Comparison of ENCODE assay signal across 10 cellular contexts in the genomic region with DNA sequence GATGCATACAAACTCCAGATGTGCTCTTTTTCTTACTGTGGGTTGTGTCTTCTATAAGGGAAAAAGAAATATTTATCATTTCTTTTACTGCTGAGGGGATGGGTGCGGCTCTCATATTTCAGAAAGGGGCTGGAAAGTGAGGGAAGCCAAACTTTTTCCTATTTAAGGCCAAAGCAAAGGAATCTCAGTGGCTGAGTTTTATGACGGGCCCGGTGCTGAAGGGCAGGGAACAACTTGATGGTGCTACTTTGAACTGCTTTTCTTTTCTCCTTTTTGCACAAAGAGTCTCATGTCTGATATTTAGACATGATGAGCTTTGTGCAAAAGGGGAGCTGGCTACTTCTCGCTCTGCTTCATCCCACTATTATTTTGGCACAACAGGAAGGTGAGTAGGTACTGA. TPM values are rescaled to one million over a fixed set of nuclear protein-coding genes. Genes with fewer than 3 reads are reported as not detected.
DNase-seq lines count a peak whose midpoint lies in the region; ATAC-seq and TF ChIP-seq lines count a peak whose summit lies in the region.
"Had no signal": no experiment of that assay in that cellular context is flagged by ENCODE, and none has a peak within 500 bp of the region (broad histone marks: within the 10 kb centered on the region; RNA-seq: fewer than 3 reads in every experiment).

TSS of gene COL3A1 (plus strand) at position 190 of the 400 bp plus-strand sequence. CDS start at position 307, 117 bp downstream.

- H3K27me3 ChIP-seq in duodenal mucosa (ENCODE audit: control insufficient read depth in 1 of 2, insufficient read depth in 2 of 2, low read length in 2 of 2), result no peaks in the 10 kb centered on the region
- no peaks in the 10 kb centered on the region for H3K27me3 ChIP-seq in lung (ENCODE audit: control insufficient read depth, insufficient read depth)
- no peaks in the 10 kb centered on the region for H3K27me3 ChIP-seq in suprapubic skin

- peaks cover 17% of the 10 kb centered on the region for H3K4me1 Mint-ChIP-seq in activated naive CD8-positive, alpha-beta T cell treated with anti-CD3 and anti-CD28 coated beads for 36 hours

- H3K27me3 Mint-ChIP-seq in activated naive CD8-positive, alpha-beta T cell treated with anti-CD3 and anti-CD28 coated beads for 36 hours, result peaks cover 35% of the 10 kb centered on the region

- H3K36me3 ChIP-seq in duodenal mucosa (ENCODE audit: control insufficient read depth in 1 of 2, insufficient read depth in 2 of 2, low read length in 2 of 2) (no peaks in the 10 kb centered on the region), lung (ENCODE audit: control insufficient read depth in 2 of 2, insufficient read depth in 2 of 2, low read length in 2 of 2) (no peaks in the 10 kb centered on the region), suprapubic skin (no peaks in the 10 kb centered on the region)

- H3K4me3 ChIP-seq in duodenal mucosa (ENCODE audit: low read depth in 1 of 2, low read length in 2 of 2) (peak within 1 kb of the TSS; percentile 45 to 62), lung (no peak within 1 kb of the TSS), suprapubic skin (peak within 1 kb of the TSS; percentile 45)

- DNase-seq in HS-27A (ENCODE audit: low read depth) (peak; percentile 24), lung (ENCODE audit: low spot score) (no peak), suprapubic skin (ENCODE audit: low spot score in 2 of 2) (no peak), NCI-H524 (lab: John Stamatoyannopoulos, UW) (no peak)
- DNase-seq in activated naive CD8-positive, alpha-beta T cell treated with anti-CD3 and anti-CD28 coated beads for 36 hours, result no peak
- no peak for DNase-seq in activated CD8-positive, alpha-beta memory T cell treated with anti-CD3 and anti-CD28 coated beads for 24 hours
- DNase-seq: NCI-H1092 had no signal

- no peak within 1 kb of the TSS for H3K27ac Mint-ChIP-seq in activated naive CD8-positive, alpha-beta T cell treated with anti-CD3 and anti-CD28 coated beads for 36 hours

- H3K4me1 ChIP-seq in duodenal mucosa (ENCODE audit: control insufficient read depth in 1 of 2, insufficient read depth in 2 of 2, low read length in 2 of 2), result no peaks in the 10 kb centered on the region
- H3K4me1 ChIP-seq in lung (ENCODE audit: control insufficient read depth in 2 of 2, insufficient read depth in 2 of 2, low read length in 2 of 2), result no peaks in the 10 kb centered on the region
- no peaks in the 10 kb centered on the region for H3K4me1 ChIP-seq in suprapubic skin
- H3K4me1 ChIP-seq: parathyroid adenoma had no signal

- no peak for TF ChIP-seq EP300 in suprapubic skin (IDR thresholded peaks at IDR 0.05)

- no peaks in the 10 kb centered on the region for H3K36me3 Mint-ChIP-seq in activated naive CD8-positive, alpha-beta T cell treated with anti-CD3 and anti-CD28 coated beads for 36 hours

- H3K4me3 Mint-ChIP-seq in activated naive CD8-positive, alpha-beta T cell treated with anti-CD3 and anti-CD28 coated beads for 36 hours, result no peak within 1 kb of the TSS

- no peaks in the 10 kb centered on the region for H3K9me3 Mint-ChIP-seq in activated naive CD8-positive, alpha-beta T cell treated with anti-CD3 and anti-CD28 coated beads for 36 hours

- H3K9ac ChIP-seq in duodenal mucosa (ENCODE audit: low read depth in 1 of 2, low read length in 2 of 2), result peak within 1 kb of the TSS in 1 of 2 donors; percentile 65
- H3K9ac ChIP-seq: parathyroid adenoma had no signal

- ATAC-seq in lung (ENCODE audit: insufficient read depth, low FRiP score) (no peak), HG02588 (IDR thresholded peaks at IDR 0.05; ENCODE audit: unreplicated experiment) (no peak)

- 56 to 69% methylated on average over 4 of the region's 4 CpGs for WGBS in lung, 2 donors
- 15% methylated on average over 4 of the region's 4 CpGs for WGBS in suprapubic skin

- no peak for TF ChIP-seq CTCF in lung (IDR thresholded peaks at IDR 0.05; ENCODE audit: control extremely low read depth, extremely low read depth)
- no peak for TF ChIP-seq CTCF in suprapubic skin (IDR thresholded peaks at IDR 0.05)

- TF ChIP-seq POLR2A in suprapubic skin (IDR thresholded peaks at IDR 0.05), result peak in 1 of 2 donors; percentile 78

- peak within 1 kb of the TSS; percentile 66 for H3K27ac ChIP-seq in duodenal mucosa (ENCODE audit: low read depth, low read length)
- H3K27ac ChIP-seq in lung (ENCODE audit: low read depth in 1 of 2, low read length in 1 of 2), result peak within 1 kb of the TSS; percentile 22 to 53
- H3K27ac ChIP-seq in suprapubic skin, result peak within 1 kb of the TSS; percentile 71
- H3K27ac ChIP-seq: parathyroid adenoma had no signal

- H3K9me3 ChIP-seq in duodenal mucosa (ENCODE audit: control insufficient read depth in 1 of 2, low read length in 2 of 2) (no peaks in the 10 kb centered on the region), lung (ENCODE audit: control insufficient read depth in 2 of 2, insufficient read depth in 1 of 2, low read length in 1 of 2) (no peaks in the 10 kb centered on the region), suprapubic skin (no peaks in the 10 kb centered on the region)

RNA-seq across cellular contexts. Expression of gene COL3A1, which starts in this region (rescaled TPM):
- 1,000 to 10,000 TPM in 1 of 2 donors, 100 to 1,000 TPM in 1; 528 to 2,500 TPM for total RNA-seq in lung
- 100 to 1,000 TPM in 1 of 2 donors, 10 to 100 TPM in 1; 45.3 to 211 TPM for polyA plus RNA-seq in lung
- 10 to 100 TPM; 19.2 to 73.2 (median 54.9) TPM for total RNA-seq in suprapubic skin
- total RNA-seq in activated naive CD8-positive, alpha-beta T cell treated with anti-CD3 and anti-CD28 coated beads for 36 hours, result not detected

Comparison
In these comparisons a context has a peak if more than half of its experiments do, and no peak if none do; other contexts are left out.
1. RNA of gene COL3A1 (total RNA-seq): 528 to 2,500 TPM in lung and 19.2 to 73.2 TPM in suprapubic skin; not detected in activated naive CD8-positive, alpha-beta T cell treated with anti-CD3 and anti-CD28 coated beads for 36 hours; every median in the first group is over 10 times any median in the second.
2. RNA of gene COL3A1 (total RNA-seq): 528 to 2,500 TPM in lung; 19.2 to 73.2 TPM in suprapubic skin; every median in the first group is over 4 times any median in the second.
3. Peak in every context shown above with its lines, with median percentiles within 50 percentile points of each other: H3K27ac ChIP-seq.